29 cellular contexts compared by ENCODE assay signal in the genomic region with DNA sequence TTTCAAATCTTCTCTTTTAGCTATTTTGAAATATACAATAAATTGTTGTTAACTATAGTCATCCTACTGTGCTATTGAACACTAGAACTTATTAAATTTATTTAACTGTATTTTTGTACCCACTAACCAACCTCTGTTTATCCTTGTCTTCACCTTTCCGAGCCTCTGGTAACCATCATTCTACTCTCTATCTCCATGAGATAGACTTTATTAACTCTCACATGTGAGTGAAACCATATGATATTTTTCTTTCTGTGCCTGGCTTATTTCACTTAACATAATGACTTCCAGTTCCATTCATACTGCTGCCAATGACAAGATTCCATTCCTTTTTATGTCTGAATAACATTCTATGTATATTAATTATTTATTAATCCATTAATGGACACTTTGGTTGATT.
"Had no signal": no experiment of that assay in that cellular context is flagged by ENCODE, and none has a peak within 500 bp of the region (broad histone marks: within the 10 kb centered on the region; RNA-seq: fewer than 3 reads in every experiment).

No MANE protein-coding gene starts in this region.

- H3K9me3 ChIP-seq: ovary, psoas muscle, right lobe of liver, sigmoid colon, suprapubic skin, testis, tibial artery, transverse colon, upper lobe of right lung, uterus had no signal

- H3K27ac Mint-ChIP-seq: natural killer cell; nephron; neural progenitor cell; progenitor cell of endocrine pancreas; stimulated activated effector memory CD8-positive, alpha-beta T cell treated with anti-CD3 and anti-CD28 coated beads, Interleukin-12 subunit alpha, Interleukin-12 subunit beta, amount 100 ng/mL, for 72 hours; stimulated activated naive CD8-positive, alpha-beta T cell treated with anti-CD3 and anti-CD28 coated beads, Interleukin-15, amount 100 ng/mL, for 72 hours; type B pancreatic cell had no signal

- H2AFZ ChIP-seq: neural progenitor cell, parathyroid adenoma had no signal

- H3K27me3 ChIP-seq: neural progenitor cell, ovary, right lobe of liver, sigmoid colon, suprapubic skin, testis, tibial artery, transverse colon, upper lobe of right lung, uterus had no signal

- H3K4me1 Mint-ChIP-seq: natural killer cell; nephron; neural progenitor cell; stimulated activated effector memory CD8-positive, alpha-beta T cell treated with anti-CD3 and anti-CD28 coated beads, Interleukin-12 subunit alpha, Interleukin-12 subunit beta, amount 100 ng/mL, for 72 hours; stimulated activated naive CD8-positive, alpha-beta T cell treated with anti-CD3 and anti-CD28 coated beads, Interleukin-15, amount 100 ng/mL, for 72 hours had no signal

- ATAC-seq: natural killer cell; psoas muscle; right cardiac atrium; right lobe of liver; stimulated activated effector memory CD8-positive, alpha-beta T cell treated with anti-CD3 and anti-CD28 coated beads, Interleukin-12 subunit alpha, Interleukin-12 subunit beta, amount 100 ng/mL, for 72 hours; stimulated activated naive CD8-positive, alpha-beta T cell treated with anti-CD3 and anti-CD28 coated beads, Interleukin-15, amount 100 ng/mL, for 72 hours; stimulated activated naive CD8-positive, alpha-beta T cell treated with anti-CD3 and anti-CD28 coated beads, Interleukin-15, Interleukin-2, amounts not matched to agents 100 U/mL and 50 U/mL, for 24 hours; upper lobe of right lung had no signal

- H3K9me3 Mint-ChIP-seq: natural killer cell; nephron; neural progenitor cell; stimulated activated effector memory CD8-positive, alpha-beta T cell treated with anti-CD3 and anti-CD28 coated beads, Interleukin-12 subunit alpha, Interleukin-12 subunit beta, amount 100 ng/mL, for 72 hours; stimulated activated naive CD8-positive, alpha-beta T cell treated with anti-CD3 and anti-CD28 coated beads, Interleukin-15, amount 100 ng/mL, for 72 hours; type B pancreatic cell had no signal

- H3K9ac ChIP-seq: neural progenitor cell, parathyroid adenoma had no signal

- H3K4me2 ChIP-seq: neural progenitor cell had no signal

- H3K4me3 Mint-ChIP-seq: natural killer cell; nephron; neural progenitor cell; stimulated activated effector memory CD8-positive, alpha-beta T cell treated with anti-CD3 and anti-CD28 coated beads, Interleukin-12 subunit alpha, Interleukin-12 subunit beta, amount 100 ng/mL, for 72 hours; stimulated activated naive CD8-positive, alpha-beta T cell treated with anti-CD3 and anti-CD28 coated beads, Interleukin-15, amount 100 ng/mL, for 72 hours; type B pancreatic cell had no signal

- H3K27me3 Mint-ChIP-seq: progenitor cell of endocrine pancreas; stimulated activated naive CD8-positive, alpha-beta T cell treated with anti-CD3 and anti-CD28 coated beads, Interleukin-15, amount 100 ng/mL, for 72 hours; type B pancreatic cell had no signal

- DNase-seq: natural killer cell; occipital lobe; ovary; posterior cingulate gyrus; psoas muscle; right cardiac atrium; right lobe of liver; sigmoid colon; small intestine; stimulated activated CD4-positive, alpha-beta T cell treated with anti-CD3 and anti-CD28 coated beads, Interleukin-15, amount 100 ng/mL, for 24 hours; stimulated activated CD4-positive, alpha-beta T cell treated with anti-CD3 and anti-CD28 coated beads, Interleukin-2, amount 100 ng/mL, for 24 hours; stimulated activated CD4-positive, alpha-beta T cell treated with anti-CD3 and anti-CD28 coated beads, Interleukin-2, amount 100 ng/mL, for 48 hours; stimulated activated CD4-positive, alpha-beta T cell treated with anti-CD3 and anti-CD28 coated beads, Interleukin-4, amount 100 ng/mL, for 24 hours; stimulated activated naive CD4-positive, alpha-beta T cell; stimulated activated naive CD8-positive, alpha-beta T cell treated with anti-CD3 and anti-CD28 coated beads, Interleukin-15, amount 100 ng/mL, for 72 hours; stimulated activated naive CD8-positive, alpha-beta T cell treated with anti-CD3 and anti-CD28 coated beads, Interleukin-15, Interleukin-2, amounts not matched to agents 100 U/mL and 50 U/mL, for 24 hours; substantia nigra; testis; tibial artery; transverse colon; upper lobe of right lung; uterus had no signal

- H3K36me3 ChIP-seq: neural progenitor cell, ovary, right lobe of liver, sigmoid colon, suprapubic skin, transverse colon, uterus had no signal

- H3K79me2 ChIP-seq: parathyroid adenoma had no signal

- H3K36me3 Mint-ChIP-seq: natural killer cell; neural progenitor cell; stimulated activated effector memory CD8-positive, alpha-beta T cell treated with anti-CD3 and anti-CD28 coated beads, Interleukin-12 subunit alpha, Interleukin-12 subunit beta, amount 100 ng/mL, for 72 hours; type B pancreatic cell had no signal

- H3K4me3 ChIP-seq: neural progenitor cell, ovary, psoas muscle, right lobe of liver, sigmoid colon, suprapubic skin, testis, tibial artery, transverse colon, upper lobe of right lung, uterus had no signal

- H3K27ac ChIP-seq: neural progenitor cell, ovary, parathyroid adenoma, psoas muscle, right lobe of liver, sigmoid colon, suprapubic skin, testis, tibial artery, transverse colon, upper lobe of right lung, uterus had no signal

- H3K4me1 ChIP-seq: neural progenitor cell, parathyroid adenoma, psoas muscle, right lobe of liver, sigmoid colon, suprapubic skin, testis, tibial artery, transverse colon, upper lobe of right lung, uterus had no signal
